In the genomic region with DNA sequence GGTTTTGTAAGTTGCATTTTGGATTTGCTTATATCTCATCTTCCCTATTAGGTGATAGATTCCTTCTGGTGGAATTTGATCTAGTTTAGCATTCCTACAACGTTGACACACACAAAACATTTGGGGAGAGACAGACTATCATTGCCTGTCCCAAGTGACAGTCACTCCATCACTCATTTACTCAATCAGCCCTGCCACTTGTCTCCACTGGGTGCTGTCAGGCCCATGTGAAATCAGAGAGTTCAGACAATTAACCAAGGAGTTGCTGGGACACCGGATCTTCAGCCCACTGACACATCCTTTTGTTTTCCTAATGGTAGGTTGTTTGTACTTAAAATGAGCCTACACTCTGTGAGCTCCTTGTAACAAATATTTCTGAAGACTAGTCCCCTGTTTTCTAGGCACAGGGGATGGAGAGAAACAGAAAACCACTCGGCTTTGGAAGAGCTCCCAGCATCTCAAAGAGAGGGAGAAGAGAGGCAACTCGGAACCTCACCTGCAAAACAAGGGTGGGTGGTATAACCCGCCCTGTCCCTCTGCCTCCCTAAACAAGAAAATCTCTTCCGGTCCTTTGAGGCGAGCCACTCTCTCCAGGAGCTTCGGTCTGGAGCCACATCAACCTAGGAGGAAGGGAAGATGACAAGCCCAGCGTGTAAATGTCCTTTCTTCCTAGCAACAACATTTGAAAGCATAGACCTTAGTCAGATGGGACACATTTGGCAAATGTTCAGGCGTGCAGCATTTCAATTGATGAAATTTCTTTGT, we compare ENCODE assay signal across 9 cellular contexts.
DNase-seq lines count a peak whose midpoint lies in the region; ATAC-seq, FAIRE-seq and TF ChIP-seq lines count a peak whose summit lies in the region.
"Had no signal": no experiment of that assay in that cellular context is flagged by ENCODE, and none has a peak within 500 bp of the region (broad histone marks: within the 10 kb centered on the region; RNA-seq: fewer than 3 reads in every experiment).

No MANE protein-coding gene starts in this region.

- H3K9me3 ChIP-seq in BLaER1 treated with 17β-estradiol and CSF1 and Interleukin-3, amounts not matched to agents 10 nM and 100 nM (replicated peaks in 1 of 11) = no peaks in the 10 kb centered on the region
- H3K9me3 ChIP-seq in colonic mucosa = no peaks in the 10 kb centered on the region

- no peaks in the 10 kb centered on the region for H3K36me3 ChIP-seq in BLaER1 treated with 17β-estradiol and CSF1 and Interleukin-3, amounts not matched to agents 10 nM and 100 nM
- H3K36me3 ChIP-seq in bronchial epithelial cell (ENCODE audit: control insufficient read depth, insufficient read depth, low read length) = no peaks in the 10 kb centered on the region
- H3K36me3 ChIP-seq in colonic mucosa = no peaks in the 10 kb centered on the region

- no peaks in the 10 kb centered on the region for H3K4me1 ChIP-seq in BLaER1 treated with 17β-estradiol and CSF1 and Interleukin-3, amounts not matched to agents 10 nM and 100 nM
- H3K4me1 ChIP-seq in colonic mucosa = no peaks in the 10 kb centered on the region

- no peak overlapping the region for H3K27ac ChIP-seq in BLaER1 treated with 17β-estradiol and CSF1 and Interleukin-3, amounts not matched to agents 10 nM and 100 nM
- H3K27ac ChIP-seq in colonic mucosa = no peak overlapping the region

- DNase-seq in bronchial epithelial cell (ENCODE audit: low read depth) (no peak), myocyte (ENCODE audit: low read depth) (peak; percentile 6), colonic mucosa (no peak), lower leg skin (ENCODE audit: low spot score in 2 of 2) (no peak)

- peak overlapping the region; percentile 54 to 70 (median 61) for H3K4me2 ChIP-seq in BLaER1 treated with 17β-estradiol and CSF1 and Interleukin-3, amounts not matched to agents 10 nM and 100 nM

- no peak overlapping the region for H3K9ac ChIP-seq in BLaER1 treated with 17β-estradiol and CSF1 and Interleukin-3, amounts not matched to agents 10 nM and 100 nM
- no peak overlapping the region for H3K9ac ChIP-seq in colonic mucosa (ENCODE audit: low read depth in 2 of 2, low read length in 2 of 2)

- peaks cover 9 to 23% (median 17%) of the 10 kb centered on the region in 11 experiments; a peak in 15 of 22 replicates for H3K27me3 ChIP-seq in BLaER1 treated with 17β-estradiol and CSF1 and Interleukin-3, amounts not matched to agents 10 nM and 100 nM
- H3K27me3 ChIP-seq in bronchial epithelial cell (ENCODE audit: control insufficient read depth, insufficient read depth, low read length) = no peaks in the 10 kb centered on the region
- H3K27me3 ChIP-seq in colonic mucosa = peaks cover 5% of the 10 kb centered on the region

- peak overlapping the region; percentile 16 to 59 (median 39); a peak in 13 of 20 replicates for H3K4me3 ChIP-seq in BLaER1 treated with 17β-estradiol and CSF1 and Interleukin-3, amounts not matched to agents 10 nM and 100 nM
- H3K4me3 ChIP-seq in bronchial epithelial cell (ENCODE audit: low read depth, low read length) (peak overlapping the region; percentile 7), colonic mucosa (no peak overlapping the region), lower leg skin (ENCODE audit: low read depth, poor library complexity, severe bottlenecking) (no peak overlapping the region)

- 24% methylated on average over 10 of the region's 10 CpGs for WGBS in lower leg skin, 2 donors

- no peak for TF ChIP-seq CTCF in bronchial epithelial cell (IDR thresholded peaks at IDR 0.05; ENCODE audit: insufficient read depth, low read length, severe bottlenecking)
- no peak for TF ChIP-seq CTCF in colonic mucosa (IDR thresholded peaks at IDR 0.05)
- TF ChIP-seq CTCF in lower leg skin (IDR thresholded peaks at IDR 0.05) = no peak

- no peak for TF ChIP-seq POLR2A in lower leg skin (IDR thresholded peaks at IDR 0.05)

- peak; percentile 16 for ATAC-seq in HG02981 (IDR thresholded peaks at IDR 0.05; ENCODE audit: unreplicated experiment)
- ATAC-seq in HG03342 (IDR thresholded peaks at IDR 0.05; ENCODE audit: unreplicated experiment) = no peak
- no peak for ATAC-seq in GM18868 (IDR thresholded peaks at IDR 0.05; ENCODE audit: unreplicated experiment)

- no peak for FAIRE-seq in bronchial epithelial cell (lab: Jason Lieb, UNC)
- FAIRE-seq: endometrium had no signal

- intact Hi-C loops in colonic mucosa (cut with DNase I) = no loop called here
- intact Hi-C loops in lower leg skin (cut with DNase I; ENCODE audit: low total_unique reads) = no loop called here

- no peaks in the 10 kb centered on the region for H4K20me1 ChIP-seq in BLaER1 treated with 17β-estradiol and CSF1 and Interleukin-3, amounts not matched to agents 10 nM and 100 nM

Comparison
In these comparisons a context has a peak if more than half of its experiments do, and no peak if none do; other contexts are left out.
1. H3K4me3 ChIP-seq: peak in BLaER1 treated with 17β-estradiol and CSF1 and Interleukin-3, amounts not matched to agents 10 nM and 100 nM (10 of 10) and bronchial epithelial cell (single experiment); none in colonic mucosa (single experiment) and lower leg skin (single experiment).